ENCODE assay signal across 8 cellular contexts in the genomic region with DNA sequence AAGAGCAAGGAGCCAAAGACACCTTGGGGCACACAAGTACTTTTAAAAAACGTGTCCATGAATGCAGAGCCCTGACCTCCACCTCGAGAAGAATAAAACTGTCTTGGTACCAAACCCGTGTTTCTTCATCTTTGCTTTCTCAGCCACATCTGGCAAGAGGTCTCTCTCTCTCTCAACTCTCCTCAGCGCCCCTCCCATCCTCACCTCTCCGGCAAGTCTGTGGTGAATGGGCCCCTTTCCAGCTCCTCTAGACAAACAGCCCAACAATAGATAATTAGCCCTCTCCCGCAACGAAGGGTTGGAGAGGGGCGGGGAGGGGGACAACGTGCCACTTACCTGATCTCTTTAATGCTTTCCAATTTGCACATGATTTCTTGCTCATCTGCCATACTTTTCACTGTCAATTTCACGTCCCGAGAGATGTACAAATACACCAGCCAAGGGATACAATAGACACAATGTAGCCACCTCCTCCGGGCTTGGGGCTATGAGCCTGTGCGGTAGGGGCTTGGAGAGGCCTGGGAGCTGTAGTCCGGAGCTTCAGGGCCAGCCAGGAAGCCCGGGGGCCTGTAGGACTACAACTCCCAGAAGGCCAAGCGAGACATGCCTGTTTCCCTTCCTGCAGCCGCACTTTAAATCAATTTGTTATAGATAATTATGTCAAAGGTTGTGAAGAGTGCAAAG. TPM values are rescaled to one million over a fixed set of nuclear protein-coding genes. Genes with fewer than 3 reads are reported as not detected.
DNase-seq lines count a peak whose midpoint lies in the region; ATAC-seq, FAIRE-seq and TF ChIP-seq lines count a peak whose summit lies in the region.

A gene with protein sequence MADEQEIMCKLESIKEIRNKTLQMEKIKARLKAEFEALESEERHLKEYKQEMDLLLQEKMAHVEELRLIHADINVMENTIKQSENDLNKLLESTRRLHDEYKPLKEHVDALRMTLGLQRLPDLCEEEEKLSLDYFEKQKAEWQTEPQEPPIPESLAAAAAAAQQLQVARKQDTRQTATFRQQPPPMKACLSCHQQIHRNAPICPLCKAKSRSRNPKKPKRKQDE (minus strand): TSS at position 462 of the 684 bp plus-strand sequence. CDS start 73 bp downstream, at position 389.

- H3K23ac ChIP-seq in H1 (ENCODE audit: insufficient read length): no peak within 1 kb of the TSS
- H3K23ac ChIP-seq in mesenchymal stem cell (ENCODE audit: low read length in 2 of 2): no peak within 1 kb of the TSS

- WGBS in H1 (ENCODE audit: extremely low coverage in 1 of 2, insufficient coverage in 1 of 2, insufficient read length in 1 of 2, insufficient replicate concordance in 2 of 2, low coverage in 1 of 2, low lambda C conversion rate in 2 of 2, missing lambda C conversion rate in 1 of 2), 2 experiments: 2% methylated on average over 12 of the region's 17 CpGs; no CpG with 5 or more reads in 1 of the 2 experiments
- WGBS in mesenchymal stem cell: 0% methylated on average over 3 of the region's 17 CpGs

- peaks cover 7% of the 10 kb centered on the region in 2 experiments; a peak in 2 of 4 replicates for H3K9me3 ChIP-seq in H1 (ENCODE audit: insufficient read depth in 2 of 2, low read depth in 1 of 2, low read length in 1 of 2)
- H3K9me3 ChIP-seq in mesenchymal stem cell (ENCODE audit: control insufficient read depth, low read length): peaks cover 7% of the 10 kb centered on the region

- peak within 1 kb of the TSS; percentile 85 for H2AFZ ChIP-seq in H1 (ENCODE audit: low read length)
- peak within 1 kb of the TSS; percentile 69 for H2AFZ ChIP-seq in mesenchymal stem cell (ENCODE audit: low read depth, low read length)

- no peaks in the 10 kb centered on the region; a peak in 1 of 7 replicates for H3K4me1 ChIP-seq in H1 (replicated peaks in 1 of 4; ENCODE audit: control insufficient read depth in 3 of 4, insufficient read depth in 4 of 4, low read length in 3 of 4)
- no peaks in the 10 kb centered on the region for H3K4me1 ChIP-seq in mesenchymal stem cell (ENCODE audit: control insufficient read depth, insufficient read depth, low read depth, low read length)

- H3K4me3 ChIP-seq in H1 (ENCODE audit: extremely low read depth in 1 of 4, insufficient read depth in 2 of 4, low read depth in 3 of 4, low read length in 4 of 4) (peak within 1 kb of the TSS; percentile 66 to 90 (median 76)), mesenchymal stem cell (ENCODE audit: insufficient read depth in 1 of 2, low read depth in 1 of 2, low read length in 2 of 2) (peak within 1 kb of the TSS; percentile 81 to 88)

- H2BK15ac ChIP-seq in H1 (ENCODE audit: low read length): no peak within 1 kb of the TSS
- no peak within 1 kb of the TSS for H2BK15ac ChIP-seq in mesenchymal stem cell (ENCODE audit: low read depth, poor library complexity, severe bottlenecking)

- H4K91ac ChIP-seq in H1 (replicated peaks; ENCODE audit: insufficient read length, low read length): no peak within 1 kb of the TSS
- H4K91ac ChIP-seq in mesenchymal stem cell (ENCODE audit: low read length): no peak within 1 kb of the TSS

- peaks cover 0 to 45% of the 10 kb centered on the region in 2 experiments; a peak in 2 of 4 replicates for H3K79me2 ChIP-seq in H1 (ENCODE audit: control insufficient read depth in 1 of 2, insufficient read depth in 2 of 2, low read length in 2 of 2)

- peak; percentile 99 for ATAC-seq in HG02943 (IDR thresholded peaks at IDR 0.05; ENCODE audit: low read depth, unreplicated experiment)

- H3K27ac ChIP-seq in H1 (ENCODE audit: low read depth, low read length) (peak within 1 kb of the TSS; percentile 52; the same call in 1 of the 2 replicates), mesenchymal stem cell (ENCODE audit: low read length, poor library complexity, severe bottlenecking) (peak within 1 kb of the TSS; percentile 17)

- H2BK12ac ChIP-seq in H1 (ENCODE audit: low read depth, low read length) (no peak within 1 kb of the TSS), mesenchymal stem cell (ENCODE audit: low read length in 2 of 2) (no peak within 1 kb of the TSS)

- peak within 1 kb of the TSS; percentile 23 for H4K5ac ChIP-seq in H1 (ENCODE audit: insufficient read length, low read depth, low read length)

- H3K4me2 ChIP-seq in H1 (ENCODE audit: insufficient read depth in 1 of 2, low read depth in 2 of 2, low read length in 2 of 2) (peak within 1 kb of the TSS; percentile 66 to 88), mesenchymal stem cell (ENCODE audit: low read length, poor library complexity, severe bottlenecking) (peak within 1 kb of the TSS; percentile 74)

- H2AK5ac ChIP-seq in H1 (ENCODE audit: low read depth, low read length) (no peak within 1 kb of the TSS), mesenchymal stem cell (ENCODE audit: low read length, severe bottlenecking) (no peak within 1 kb of the TSS)

- H2BK120ac ChIP-seq in H1 (replicated peaks; ENCODE audit: low read depth, low read length): no peak within 1 kb of the TSS
- H2BK120ac ChIP-seq in mesenchymal stem cell (ENCODE audit: low read depth, low read length): no peak within 1 kb of the TSS

- H2BK5ac ChIP-seq in H1 (ENCODE audit: low read depth, low read length) (no peak within 1 kb of the TSS; the same call in 1 of the 2 replicates), mesenchymal stem cell (ENCODE audit: low read depth, low read length, poor library complexity, severe bottlenecking) (no peak within 1 kb of the TSS)

- peaks cover 0 to 10% (median 4%) of the 10 kb centered on the region in 4 experiments; a peak in 3 of 8 replicates for H3K36me3 ChIP-seq in H1 (ENCODE audit: control insufficient read depth in 2 of 4, insufficient read depth in 4 of 4, low read length in 3 of 4)
- no peaks in the 10 kb centered on the region for H3K36me3 ChIP-seq in mesenchymal stem cell (ENCODE audit: control insufficient read depth in 1 of 2, insufficient read depth in 2 of 2, low read depth in 1 of 2, low read length in 2 of 2)

- POLR2A ChIA-PET in H1 (lab: Charles Lee; ENCODE audit: partially characterized antibody): interaction anchor here (0.9 to 2.0 kb wide), 4 partner anchors 10 to 220 kb away, joined by 3 to 10 read pairs (median 4); partner anchors contain the start of gene ZC3H12B

- TF ChIP-seq EP300 in H1 (IDR thresholded peaks at IDR 0.05; ENCODE audit: borderline replicate concordance in 1 of 2, low read depth in 2 of 2, low read length in 2 of 2): no peak

- H3K79me1 ChIP-seq in H1 (ENCODE audit: low read depth, low read length) (no peaks in the 10 kb centered on the region), mesenchymal stem cell (replicated peaks; ENCODE audit: low read length, poor library complexity, severe bottlenecking) (peaks cover 4% of the 10 kb centered on the region)

- CTCF ChIA-PET in H1 (lab: Charles Lee; ENCODE audit: partially characterized antibody): no interaction called here

- peak within 1 kb of the TSS; percentile 59 for H3K56ac ChIP-seq in H1 (replicated peaks; ENCODE audit: insufficient read length, low read depth, low read length)

- DNase-seq in GM18507 (ENCODE audit: extremely low spot score, insufficient read length, low read depth) (peak; percentile 54), NCI-H524 treated with DMSO at 0.1 percent for 48 hours (lab: John Stamatoyannopoulos, UW) (peak; percentile 49), H1 (ENCODE audit: low read depth in 1 of 2, low spot score in 2 of 2) (peak; percentile 31 to 56), mesenchymal stem cell (peak; percentile 83), HCEC 1CT (no peak)
- peak; percentile 24 to 25 for DNase-seq in activated CD8-positive, alpha-beta memory T cell treated with anti-CD3 and anti-CD28 coated beads for 4 hours (ENCODE audit: low read depth in 2 of 2)
- DNase-seq in stimulated activated CD8-positive, alpha-beta memory T cell treated with anti-CD3 and anti-CD28 coated beads, Interleukin-12 subunit alpha, Interleukin-12 subunit beta, amount 100 ng/mL, for 1 hour (ENCODE audit: low read depth): peak; percentile 26

- no peak for TF ChIP-seq RAD21 in H1 (IDR thresholded peaks at IDR 0.05 in 1 of 2, conservative IDR thresholded peaks at IDR 0.05 in 1 of 2; ENCODE audit: low read depth in 2 of 2, low read length in 2 of 2)

- H3K18ac ChIP-seq in H1 (ENCODE audit: extremely low read depth, low read length): no peak within 1 kb of the TSS; the same call in 1 of the 2 replicates
- H3K18ac ChIP-seq in mesenchymal stem cell (ENCODE audit: low read depth in 1 of 2, low read length in 2 of 2): peak within 1 kb of the TSS in 1 of 2 experiments; percentile 80

- peak in 1 of 2 experiments; percentile 51; a peak in 1 of 3 replicates for TF ChIP-seq POLR2A in H1 (IDR thresholded peaks at IDR 0.05; ENCODE audit: control extremely low read depth in 1 of 2, low read depth in 2 of 2, low read length in 2 of 2)

- H4K20me1 ChIP-seq in H1 (replicated peaks in 1 of 2; ENCODE audit: control insufficient read depth in 1 of 2, insufficient read depth in 2 of 2, low read length in 2 of 2): no peaks in the 10 kb centered on the region

- no peak within 1 kb of the TSS for H2BK20ac ChIP-seq in H1 (ENCODE audit: low read length)

- peak; percentile 95 for FAIRE-seq in GM18507 (lab: Jason Lieb, UNC)
- peak; percentile 87 for FAIRE-seq in H1 (lab: Jason Lieb, UNC)

- H3K9ac ChIP-seq in H1 (replicated peaks in 1 of 4; ENCODE audit: extremely low read depth in 1 of 4, low read depth in 3 of 4, low read length in 3 of 4): peak within 1 kb of the TSS in 3 of 4 experiments; percentile 54 to 73 (median 68); a peak in 6 of 7 replicates
- H3K9ac ChIP-seq in mesenchymal stem cell (ENCODE audit: low read length): peak within 1 kb of the TSS; percentile 74

- H3K4ac ChIP-seq in H1 (replicated peaks; ENCODE audit: insufficient read length, low read depth, low read length): no peak within 1 kb of the TSS
- H3K4ac ChIP-seq in mesenchymal stem cell (ENCODE audit: low read depth in 1 of 2, low read length in 2 of 2): no peak within 1 kb of the TSS

- no peak within 1 kb of the TSS for H3K14ac ChIP-seq in H1 (ENCODE audit: insufficient read length)
- H3K14ac ChIP-seq in mesenchymal stem cell (ENCODE audit: low read length in 2 of 2): no peak within 1 kb of the TSS

- H4K8ac ChIP-seq in H1 (ENCODE audit: extremely low read depth, insufficient read depth, low read length) (peak within 1 kb of the TSS; percentile 85), mesenchymal stem cell (ENCODE audit: low read length) (no peak within 1 kb of the TSS)

- no peaks in the 10 kb centered on the region for H3K27me3 ChIP-seq in H1 (replicated peaks in 1 of 4; ENCODE audit: control insufficient read depth in 3 of 4, extremely low read depth in 1 of 4, insufficient read depth in 3 of 4, low read length in 3 of 4)
- H3K27me3 ChIP-seq in mesenchymal stem cell (ENCODE audit: control insufficient read depth in 1 of 2, insufficient read depth in 1 of 2, low read length in 2 of 2): no peaks in the 10 kb centered on the region

- no peak for TF ChIP-seq CTCF in H1 (IDR thresholded peaks at IDR 0.05; ENCODE audit: control extremely low read depth in 1 of 3, insufficient read depth in 1 of 3, low read depth in 1 of 3, low read length in 3 of 3)

- peaks cover 3% of the 10 kb centered on the region; the same call in 1 of the 2 replicates for H3K23me2 ChIP-seq in H1 (ENCODE audit: low read depth, low read length)

RNA-seq across cellular contexts. Expression of the gene that starts here (rescaled TPM):
- total RNA-seq in H1 (2021; fragmentation: NEBNext Ultra II Directional; extraction: Animal tissue kit (Norgen Biotek cat#: 25700)): 25.4 and 25.9 TPM in 2 replicates
- polyA plus RNA-seq in H1 (2011; rRNA removed): 29.3 and 29.6 TPM in 2 replicates
- 40.7 TPM for polyA plus RNA-seq in H1 (2011; cell fraction: cytosol; rRNA removed)
- polyA plus RNA-seq in H1 (2011; cell fraction: nucleus; rRNA removed): 35.0 TPM
- 27.6 to 33.7 TPM (median 27.9 TPM) in 4 replicates for polyA plus RNA-seq in H1 (2012, experiment 1 of 2)
- 18.2 TPM for polyA plus RNA-seq in H1 (2012, experiment 2 of 2)
- 16.9 TPM for polyA plus RNA-seq in H1 (2013, experiment 1 of 2)
- 19.3 TPM for polyA plus RNA-seq in H1 (2013, experiment 2 of 2)
- polyA minus RNA-seq in H1 (2011; rRNA and poly(A)+ RNA removed): 26.7 and 31.0 TPM in 2 replicates
- polyA minus RNA-seq in H1 (2011; cell fraction: cytosol; rRNA and poly(A)+ RNA removed): 9.5 TPM
- 28.6 TPM for polyA minus RNA-seq in H1 (2011; cell fraction: nucleus; rRNA and poly(A)+ RNA removed)
- polyA plus RNA-seq in mesenchymal stem cell (2013, experiment 1 of 2): 9.1 TPM
- polyA plus RNA-seq in mesenchymal stem cell (2013, experiment 2 of 2): 8.7 TPM
